Comparison of ENCODE assay signal across 8 cellular contexts in genomic region chr14:21940887-21941855, GRCh38.
A peak's percentile ranks its signal among the peaks of the same experiment; 100 is the strongest.
DNase-seq lines count a peak whose midpoint lies in the region; ATAC-seq lines count a peak whose summit lies in the region.

No MANE protein-coding gene starts in this region.

- H3K36me3 Mint-ChIP-seq in T-helper 17 cell (ENCODE audit: low read depth), result no peaks in the 10 kb centered on the region
- no peaks in the 10 kb centered on the region for H3K36me3 Mint-ChIP-seq in effector memory CD8-positive, alpha-beta T cell (ENCODE audit: insufficient read depth)

- DNase-seq in AML-193 (lab: John Stamatoyannopoulos, UW), result peak; percentile 6 to 31
- peak; percentile 40 for DNase-seq in H4 (ENCODE audit: low spot score)
- peak in 2 of 3 donors; percentile 8 to 14 for DNase-seq in T-helper 17 cell
- DNase-seq in effector memory CD8-positive, alpha-beta T cell, result peak in 1 of 3 experiments; percentile 11
- DNase-seq in retina, result peak; percentile 20
- no peak for DNase-seq in NCI-H1048 (lab: John Stamatoyannopoulos, UW)

- H3K27ac Mint-ChIP-seq in T-helper 17 cell, result peak overlapping the region; percentile 82
- H3K27ac Mint-ChIP-seq in effector memory CD8-positive, alpha-beta T cell, result no peak overlapping the region

- peaks cover 5% of the 10 kb centered on the region for H3K4me1 Mint-ChIP-seq in T-helper 17 cell
- peaks cover 0 to 3% of the 10 kb centered on the region in 2 donors for H3K4me1 Mint-ChIP-seq in effector memory CD8-positive, alpha-beta T cell (ENCODE audit: low read depth in 2 of 2)

- no peaks in the 10 kb centered on the region for H3K9me3 ChIP-seq in T-helper 17 cell (ENCODE audit: control insufficient read depth, low read length, poor library complexity, severe bottlenecking)

- peaks cover 5% of the 10 kb centered on the region for H3K27me3 Mint-ChIP-seq in T-helper 17 cell
- peaks cover 10 to 12% of the 10 kb centered on the region in 2 donors for H3K27me3 Mint-ChIP-seq in effector memory CD8-positive, alpha-beta T cell

- H3K4me3 Mint-ChIP-seq in T-helper 17 cell, result peak overlapping the region; percentile 86
- peak overlapping the region; percentile 15 to 66 for H3K4me3 Mint-ChIP-seq in effector memory CD8-positive, alpha-beta T cell

- ATAC-seq in T-helper 17 cell (peak; percentile 71), HG02981 (IDR thresholded peaks at IDR 0.05; ENCODE audit: unreplicated experiment) (no peak), GM21390 (IDR thresholded peaks at IDR 0.05; ENCODE audit: unreplicated experiment) (no peak)
- peak; percentile 61 for ATAC-seq in effector memory CD8-positive, alpha-beta T cell (replicated peaks)

- H3K9me3 Mint-ChIP-seq in effector memory CD8-positive, alpha-beta T cell, result no peaks in the 10 kb centered on the region

Comparison
In these comparisons a context has a peak if more than half of its experiments do, and no peak if none do; other contexts are left out.
1. ATAC-seq: peak in T-helper 17 cell (single experiment) and effector memory CD8-positive, alpha-beta T cell (single experiment); none in HG02981 (single experiment) and GM21390 (single experiment).